Comparison of ENCODE assay signal across 8 cellular contexts in the genomic region with DNA sequence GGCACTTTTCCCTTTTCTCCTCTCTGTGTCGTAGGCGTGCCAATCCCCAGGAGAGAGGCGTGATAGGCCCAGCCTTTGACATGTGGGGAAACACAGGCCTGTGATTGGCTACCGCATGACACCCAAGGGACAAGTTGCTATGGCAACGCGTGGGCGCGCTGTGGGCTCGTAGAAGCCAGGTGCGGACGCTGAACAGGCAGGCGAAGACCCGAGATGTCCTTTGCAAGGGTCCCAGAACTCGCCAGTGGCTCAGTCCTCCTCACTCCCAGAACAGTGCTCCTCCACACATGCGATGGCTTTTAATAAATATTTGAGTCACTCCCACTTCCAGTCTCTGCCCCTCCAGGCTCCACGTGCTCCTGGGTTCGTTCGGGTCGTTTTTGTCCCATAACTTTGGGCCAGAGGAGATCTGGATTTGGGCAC. TPM values are rescaled to one million over a fixed set of nuclear protein-coding genes. Genes with fewer than 3 reads are reported as not detected.
DNase-seq lines count a peak whose midpoint lies in the region; ATAC-seq and TF ChIP-seq lines count a peak whose summit lies in the region.

No MANE protein-coding gene starts in this region.

- POLR2A ChIA-PET in activated CD8-positive, alpha-beta T cell treated with anti-CD3 and anti-CD28 coated beads, Interleukin-2, amount 10 ng/mL, durations not matched to agents 7 days and 5 days (lab: Charles Lee) = no interaction called here

- ATAC-seq in GM19324 (IDR thresholded peaks at IDR 0.05; ENCODE audit: low FRiP score, unreplicated experiment) (peak; percentile 81), HG03457 (IDR thresholded peaks at IDR 0.05; ENCODE audit: unreplicated experiment) (peak; percentile 77), lower lobe of right lung (peak; percentile 86 to 87)
- peak; percentile 97 for ATAC-seq in activated CD8-positive, alpha-beta T cell treated with anti-CD3 and anti-CD28 coated beads, Interleukin-2, amount 10 ng/mL, durations not matched to agents 7 days and 5 days

- CTCF ChIA-PET in activated CD8-positive, alpha-beta T cell treated with anti-CD3 and anti-CD28 coated beads, Interleukin-2, amount 10 ng/mL, durations not matched to agents 7 days and 5 days (lab: Charles Lee) = no interaction called here

- H3K9me3 ChIP-seq in ectodermal cell (ENCODE audit: control insufficient read depth, low read length) (no peaks in the 10 kb centered on the region), lower lobe of right lung (no peaks in the 10 kb centered on the region)

- H3K36me3 Mint-ChIP-seq in activated CD8-positive, alpha-beta T cell treated with anti-CD3 and anti-CD28 coated beads, Interleukin-2, amount 10 ng/mL, durations not matched to agents 7 days and 5 days (ENCODE audit: low read depth) = no peaks in the 10 kb centered on the region

- TF ChIP-seq CTCF in AG09309 (IDR thresholded peaks at IDR 0.05; ENCODE audit: control insufficient read depth, insufficient read depth, low read depth, low read length, missing control alignments) = no peak
- no peak for TF ChIP-seq CTCF in lower lobe of right lung (IDR thresholded peaks at IDR 0.05)

- H3K27me3 ChIP-seq in ectodermal cell (ENCODE audit: control insufficient read depth, insufficient read depth, low read length, poor library complexity, severe bottlenecking) (no peaks in the 10 kb centered on the region), lower lobe of right lung (ENCODE audit: low read depth) (no peaks in the 10 kb centered on the region)

- H3K4me1 ChIP-seq in ectodermal cell (ENCODE audit: control insufficient read depth, insufficient read depth, low read length) (no peaks in the 10 kb centered on the region), lower lobe of right lung (peaks cover 34% of the 10 kb centered on the region)

- H3K36me3 ChIP-seq in ectodermal cell (ENCODE audit: control insufficient read depth, insufficient read depth, low read length) = no peaks in the 10 kb centered on the region
- peaks cover 19% of the 10 kb centered on the region for H3K36me3 ChIP-seq in lower lobe of right lung

- H3K4me3 Mint-ChIP-seq in activated CD8-positive, alpha-beta T cell treated with anti-CD3 and anti-CD28 coated beads, Interleukin-2, amount 10 ng/mL, durations not matched to agents 7 days and 5 days = peak overlapping the region; percentile 46

- H3K4me3 ChIP-seq in AG09309 (ENCODE audit: control insufficient read depth, low read depth, low read length) (peak overlapping the region; percentile 44), ectodermal cell (ENCODE audit: insufficient read depth, low read depth, low read length) (peak overlapping the region; percentile 8), lower lobe of right lung (peak overlapping the region; percentile 41)

- H3K27ac ChIP-seq in ectodermal cell (ENCODE audit: insufficient read depth, low read depth, low read length, poor library complexity, severe bottlenecking) (no peak overlapping the region), lower lobe of right lung (no peak overlapping the region)

- H3K27me3 Mint-ChIP-seq in activated CD8-positive, alpha-beta T cell treated with anti-CD3 and anti-CD28 coated beads, Interleukin-2, amount 10 ng/mL, durations not matched to agents 7 days and 5 days (ENCODE audit: low read depth) = peaks cover 8% of the 10 kb centered on the region

- DNase-seq in AG09309 (ENCODE audit: low read depth) (peak; percentile 68), NCI-H748 (lab: John Stamatoyannopoulos, UW; ENCODE audit: unreplicated experiment) (peak; percentile 98), lower lobe of right lung (peak; percentile 95)
- peak; percentile 86 for DNase-seq in activated CD8-positive, alpha-beta T cell treated with anti-CD3 and anti-CD28 coated beads, Interleukin-2, amount 10 ng/mL, durations not matched to agents 7 days and 5 days
- peak; percentile 63 to 79 (median 69) for DNase-seq in stimulated activated CD4-positive, alpha-beta T cell treated with anti-CD3 and anti-CD28 coated beads, TNF-alpha, amount 100 ng/mL, for 1 hour (ENCODE audit: low read depth in 3 of 3, low spot score in 1 of 3)

- 11 to 12% methylated on average over 19 of the region's 19 CpGs for WGBS in ectodermal cell, 2 experiments

- intact Hi-C loops in lower lobe of right lung (cut with DNase I) = no loop called here

- no peaks in the 10 kb centered on the region for H3K9me3 Mint-ChIP-seq in activated CD8-positive, alpha-beta T cell treated with anti-CD3 and anti-CD28 coated beads, Interleukin-2, amount 10 ng/mL, durations not matched to agents 7 days and 5 days (ENCODE audit: insufficient read depth)

- no peak overlapping the region for H3K27ac Mint-ChIP-seq in activated CD8-positive, alpha-beta T cell treated with anti-CD3 and anti-CD28 coated beads, Interleukin-2, amount 10 ng/mL, durations not matched to agents 7 days and 5 days

- H3K4me1 Mint-ChIP-seq in activated CD8-positive, alpha-beta T cell treated with anti-CD3 and anti-CD28 coated beads, Interleukin-2, amount 10 ng/mL, durations not matched to agents 7 days and 5 days (ENCODE audit: low read depth) = peaks cover 15% of the 10 kb centered on the region

RNA-seq across cellular contexts. Expression of a gene that starts 4.2 kb away (rescaled TPM):
- not detected for total RNA-seq in activated CD8-positive, alpha-beta T cell treated with anti-CD3 and anti-CD28 coated beads, Interleukin-2, amount 10 ng/mL, durations not matched to agents 7 days and 5 days
- polyA plus RNA-seq in ectodermal cell (2013, experiment 1 of 4) = not detected
- not detected for polyA plus RNA-seq in ectodermal cell (2013, experiment 2 of 4)
- not detected for polyA plus RNA-seq in ectodermal cell (2013, experiment 3 of 4)
- not detected for polyA plus RNA-seq in ectodermal cell (2013, experiment 4 of 4)
- total RNA-seq in lower lobe of right lung = 3.2 TPM

RNA-seq across cellular contexts. Expression of a gene that starts 18.4 kb away (rescaled TPM):
- not detected for total RNA-seq in activated CD8-positive, alpha-beta T cell treated with anti-CD3 and anti-CD28 coated beads, Interleukin-2, amount 10 ng/mL, durations not matched to agents 7 days and 5 days
- polyA plus RNA-seq in ectodermal cell (2013, experiment 1 of 4) = 9.1 TPM
- polyA plus RNA-seq in ectodermal cell (2013, experiment 2 of 4) = 8.7 TPM
- polyA plus RNA-seq in ectodermal cell (2013, experiment 3 of 4) = 7.8 TPM
- 7.5 TPM for polyA plus RNA-seq in ectodermal cell (2013, experiment 4 of 4)
- 21.5 TPM for total RNA-seq in lower lobe of right lung

RNA-seq across cellular contexts. Expression of a gene that starts 20.0 kb away (rescaled TPM):
- total RNA-seq in activated CD8-positive, alpha-beta T cell treated with anti-CD3 and anti-CD28 coated beads, Interleukin-2, amount 10 ng/mL, durations not matched to agents 7 days and 5 days = 10 to 100 TPM; 16.2 to 19.3 TPM
- polyA plus RNA-seq in ectodermal cell (2013, experiment 1 of 4) = 17.3 TPM
- polyA plus RNA-seq in ectodermal cell (2013, experiment 2 of 4) = 13.5 TPM
- polyA plus RNA-seq in ectodermal cell (2013, experiment 3 of 4) = 10.9 TPM
- 13.7 TPM for polyA plus RNA-seq in ectodermal cell (2013, experiment 4 of 4)
- total RNA-seq in lower lobe of right lung = 15.7 TPM

RNA-seq across cellular contexts. Expression of a gene that starts 27.1 kb away (rescaled TPM):
- not detected for total RNA-seq in activated CD8-positive, alpha-beta T cell treated with anti-CD3 and anti-CD28 coated beads, Interleukin-2, amount 10 ng/mL, durations not matched to agents 7 days and 5 days
- polyA plus RNA-seq in ectodermal cell (2013, experiment 1 of 4) = not detected
- not detected for polyA plus RNA-seq in ectodermal cell (2013, experiment 2 of 4)
- polyA plus RNA-seq in ectodermal cell (2013, experiment 3 of 4) = not detected
- not detected for polyA plus RNA-seq in ectodermal cell (2013, experiment 4 of 4)
- total RNA-seq in lower lobe of right lung = not detected

RNA-seq across cellular contexts. Expression of a gene that starts 59.7 kb away (rescaled TPM):
- 10 to 100 TPM; 53.8 to 55.1 TPM for total RNA-seq in activated CD8-positive, alpha-beta T cell treated with anti-CD3 and anti-CD28 coated beads, Interleukin-2, amount 10 ng/mL, durations not matched to agents 7 days and 5 days
- polyA plus RNA-seq in ectodermal cell (2013, experiment 1 of 4) = 121 TPM
- 121 TPM for polyA plus RNA-seq in ectodermal cell (2013, experiment 2 of 4)
- 81.0 TPM for polyA plus RNA-seq in ectodermal cell (2013, experiment 3 of 4)
- 91.0 TPM for polyA plus RNA-seq in ectodermal cell (2013, experiment 4 of 4)
- 110 TPM for total RNA-seq in lower lobe of right lung

Comparison
In these comparisons a context has a peak if more than half of its experiments do, and no peak if none do; other contexts are left out.
1. RNA of a gene that starts 18.4 kb away (total RNA-seq): 21.5 TPM in lower lobe of right lung (single experiment); not detected in activated CD8-positive, alpha-beta T cell treated with anti-CD3 and anti-CD28 coated beads, Interleukin-2, amount 10 ng/mL, durations not matched to agents 7 days and 5 days; every median in the first group is over 10 times any median in the second.
2. Peak in every context shown above with its lines, with median percentiles within 50 percentile points of each other: DNase-seq, H3K4me3 ChIP-seq and ATAC-seq.